ENCODE assay signal across 8 cellular contexts in the genomic region with DNA sequence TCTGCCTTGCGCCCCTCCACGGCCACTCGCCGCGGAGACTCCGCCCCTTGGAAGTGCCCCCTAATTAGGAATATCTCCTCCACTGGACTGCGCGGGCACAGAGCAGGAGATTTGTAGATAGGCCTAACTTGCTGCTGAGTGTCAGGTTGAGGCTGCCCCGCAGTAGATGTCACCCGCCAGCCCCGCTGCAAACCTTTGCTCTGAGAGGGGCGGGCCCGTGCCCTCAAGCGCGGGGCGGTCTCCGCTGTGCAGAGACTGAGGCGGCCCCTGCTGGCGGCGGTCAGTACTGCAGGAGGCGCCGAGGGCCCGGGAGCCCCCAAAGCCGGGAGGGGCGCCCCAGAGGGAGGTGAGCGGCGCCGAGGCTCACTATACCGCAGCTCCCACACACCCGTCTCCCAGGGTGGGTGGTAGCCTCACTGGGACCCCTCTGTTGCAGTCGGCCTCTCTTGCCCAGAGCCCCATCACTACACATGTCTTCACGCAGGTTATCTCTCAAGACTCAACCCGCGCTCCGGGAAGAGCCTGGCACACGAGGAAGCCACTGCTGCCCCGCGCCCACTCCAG. TPM values are rescaled to one million over a fixed set of nuclear protein-coding genes. Genes with fewer than 3 reads are reported as not detected.
DNase-seq lines count a peak whose midpoint lies in the region; ATAC-seq and TF ChIP-seq lines count a peak whose summit lies in the region.

No MANE protein-coding gene starts in this region.

- H3K27me3 ChIP-seq in ascending aorta (no peaks in the 10 kb centered on the region), iPS-18a (ENCODE audit: control insufficient read depth, insufficient read depth, low read length) (peaks cover 12% of the 10 kb centered on the region)

- DNase-seq in COR-L47 (lab: John Stamatoyannopoulos, UW): peak; percentile 23
- peak; percentile 81 for DNase-seq in NAMALWA (ENCODE audit: low spot score)
- DNase-seq in T1000 (lab: John Stamatoyannopoulos, UW): peak; percentile 61
- peak in 1 of 2 donors; percentile 89 for DNase-seq in ascending aorta (ENCODE audit: low spot score in 2 of 2)
- peak; percentile 73 to 84 for DNase-seq in stimulated activated CD4-positive, alpha-beta T cell treated with anti-CD3 and anti-CD28 coated beads, Interleukin-12 subunit alpha, Interleukin-12 subunit beta, amount 100 ng/mL, for 24 hours (ENCODE audit: low read depth in 2 of 2)
- no peak for DNase-seq in foreskin melanocyte

- H3K4me3 ChIP-seq in ascending aorta (peak overlapping the region; percentile 43 to 58), iPS-18a (ENCODE audit: low read length) (peak overlapping the region; percentile 14)

- intact Hi-C loops in ascending aorta (cut with DNase I): loop anchor here (2.0 to 5.0 kb wide), 5 partner anchors 19 to 363 kb away; partner anchors contain the start of genes DUSP2 and STARD7

- ATAC-seq in GM21526 (IDR thresholded peaks at IDR 0.05; ENCODE audit: low FRiP score, unreplicated experiment): peak; percentile 41

- H3K36me3 ChIP-seq in ascending aorta: no peaks in the 10 kb centered on the region
- no peaks in the 10 kb centered on the region for H3K36me3 ChIP-seq in iPS-18a (ENCODE audit: control insufficient read depth, low read depth, low read length)

- H3K9me3 ChIP-seq in ascending aorta (no peaks in the 10 kb centered on the region), iPS-18a (ENCODE audit: control insufficient read depth, low read depth, low read length) (no peaks in the 10 kb centered on the region)

- H3K4me1 ChIP-seq in ascending aorta (peaks cover 8 to 15% of the 10 kb centered on the region in 2 donors), iPS-18a (ENCODE audit: control insufficient read depth, low read depth, low read length) (no peaks in the 10 kb centered on the region)

- peak; percentile 98 to 100 (median 100) for TF ChIP-seq CTCF in ascending aorta (IDR thresholded peaks at IDR 0.05)

- no peak overlapping the region for H3K9ac ChIP-seq in iPS-18a (ENCODE audit: low read length)

- H3K27ac ChIP-seq in ascending aorta (no peak overlapping the region), iPS-18a (ENCODE audit: low read length) (no peak overlapping the region)

RNA-seq across cellular contexts. Expression of gene NEURL3, which starts 2.9 kb away (rescaled TPM):
- not detected for total RNA-seq in ascending aorta

RNA-seq across cellular contexts. Expression of gene ARID5A, which starts 28.5 kb away (rescaled TPM):
- 267 TPM for total RNA-seq in ascending aorta
